In genomic region chr15:39918688-39919385, GRCh38 we compare ENCODE assay signal across 9 cellular contexts. TPM values are rescaled to one million over a fixed set of nuclear protein-coding genes. Genes with fewer than 3 reads are reported as not detected.
DNase-seq lines count a peak whose midpoint lies in the region; ATAC-seq and TF ChIP-seq lines count a peak whose summit lies in the region.
"Had no signal": no experiment of that assay in that cellular context is flagged by ENCODE, and none has a peak within 500 bp of the region (broad histone marks: within the 10 kb centered on the region; RNA-seq: fewer than 3 reads in every experiment).

No MANE protein-coding gene starts in this region.

- TF ChIP-seq CTCF in suprapubic skin (IDR thresholded peaks at IDR 0.05) (no peak), lower leg skin (IDR thresholded peaks at IDR 0.05) (no peak)

- peaks cover 13% of the 10 kb centered on the region for H3K36me3 ChIP-seq in iPS-18a (ENCODE audit: control insufficient read depth, low read depth, low read length)
- no peaks in the 10 kb centered on the region for H3K36me3 ChIP-seq in suprapubic skin

- H3K4me3 ChIP-seq in iPS-18a (ENCODE audit: low read length), result peak overlapping the region; percentile 95
- peak overlapping the region; percentile 64 for H3K4me3 ChIP-seq in suprapubic skin
- H3K4me3 ChIP-seq in lower leg skin (ENCODE audit: low read depth, poor library complexity, severe bottlenecking), result no peak overlapping the region

- peaks cover 9% of the 10 kb centered on the region for H3K4me1 ChIP-seq in iPS-18a (ENCODE audit: control insufficient read depth, low read depth, low read length)
- peaks cover 18% of the 10 kb centered on the region for H3K4me1 ChIP-seq in suprapubic skin

- peaks cover 0 to 4% of the 10 kb centered on the region in 2 donors for H3K9me3 Mint-ChIP-seq in activated T-cell treated with anti-CD3 and anti-CD28 coated beads, Interleukin-2, amount 50 U/mL, for 72 hours
- peaks cover 10% of the 10 kb centered on the region for H3K9me3 Mint-ChIP-seq in activated naive CD8-positive, alpha-beta T cell treated with anti-CD3 and anti-CD28 coated beads, Interleukin-2, amount 50 U/mL, for 24 hours

- no peak for DNase-seq in activated T-cell treated with anti-CD3 and anti-CD28 coated beads, Interleukin-2, amount 50 U/mL, for 72 hours
- DNase-seq in activated T-cell treated with anti-CD3 and anti-CD28 coated beads for 4 hours (no peak), suprapubic skin (ENCODE audit: low spot score in 2 of 2) (no peak), NCI-H774 (lab: John Stamatoyannopoulos, UW) (no peak), lower leg skin (ENCODE audit: low spot score in 2 of 2) (no peak)
- no peak for DNase-seq in activated naive CD8-positive, alpha-beta T cell treated with anti-CD3 and anti-CD28 coated beads, Interleukin-2, amount 50 U/mL, for 24 hours
- no peak for DNase-seq in stimulated activated CD4-positive, alpha-beta T cell treated with anti-CD3 and anti-CD28 coated beads, Interleukin-4, amount 100 ng/mL, for 4 hours
- DNase-seq: DND-41 had no signal

- peaks cover 0 to 5% of the 10 kb centered on the region in 2 donors for H3K36me3 Mint-ChIP-seq in activated T-cell treated with anti-CD3 and anti-CD28 coated beads, Interleukin-2, amount 50 U/mL, for 72 hours (ENCODE audit: insufficient read depth in 2 of 2)
- H3K36me3 Mint-ChIP-seq in activated naive CD8-positive, alpha-beta T cell treated with anti-CD3 and anti-CD28 coated beads, Interleukin-2, amount 50 U/mL, for 24 hours (ENCODE audit: low read depth), result no peaks in the 10 kb centered on the region

- H3K27me3 ChIP-seq in iPS-18a (ENCODE audit: control insufficient read depth, insufficient read depth, low read length) (peaks cover 21% of the 10 kb centered on the region), suprapubic skin (peaks cover 10% of the 10 kb centered on the region)

- H3K27ac Mint-ChIP-seq in activated T-cell treated with anti-CD3 and anti-CD28 coated beads, Interleukin-2, amount 50 U/mL, for 72 hours, result no peak overlapping the region
- H3K27ac Mint-ChIP-seq in activated naive CD8-positive, alpha-beta T cell treated with anti-CD3 and anti-CD28 coated beads, Interleukin-2, amount 50 U/mL, for 24 hours, result no peak overlapping the region

- TF ChIP-seq POLR2A in suprapubic skin (IDR thresholded peaks at IDR 0.05), result no peak
- TF ChIP-seq POLR2A in lower leg skin (IDR thresholded peaks at IDR 0.05), result no peak

- peaks cover 36% of the 10 kb centered on the region for H3K27me3 Mint-ChIP-seq in activated T-cell treated with anti-CD3 and anti-CD28 coated beads, Interleukin-2, amount 50 U/mL, for 72 hours (ENCODE audit: low read depth)
- H3K27me3 Mint-ChIP-seq in activated naive CD8-positive, alpha-beta T cell treated with anti-CD3 and anti-CD28 coated beads, Interleukin-2, amount 50 U/mL, for 24 hours, result peaks cover 30% of the 10 kb centered on the region

- no peak for TF ChIP-seq EP300 in suprapubic skin (IDR thresholded peaks at IDR 0.05)

- H3K9me3 ChIP-seq in iPS-18a (ENCODE audit: control insufficient read depth, low read depth, low read length) (no peaks in the 10 kb centered on the region), suprapubic skin (no peaks in the 10 kb centered on the region)

- H3K4me3 Mint-ChIP-seq in activated T-cell treated with anti-CD3 and anti-CD28 coated beads, Interleukin-2, amount 50 U/mL, for 72 hours, result peak overlapping the region; percentile 35 to 51
- H3K4me3 Mint-ChIP-seq in activated naive CD8-positive, alpha-beta T cell treated with anti-CD3 and anti-CD28 coated beads, Interleukin-2, amount 50 U/mL, for 24 hours, result peak overlapping the region; percentile 41

- ATAC-seq in activated T-cell treated with anti-CD3 and anti-CD28 coated beads, Interleukin-2, amount 50 U/mL, for 72 hours (replicated peaks in 1 of 2), result no peak
- no peak for ATAC-seq in activated naive CD8-positive, alpha-beta T cell treated with anti-CD3 and anti-CD28 coated beads, Interleukin-2, amount 50 U/mL, for 24 hours

- intact Hi-C loops in lower leg skin (cut with DNase I; ENCODE audit: low total_unique reads), result loop anchor here (5.0 kb wide), 1 partner anchor 958 kb away; no protein-coding TSS in a partner anchor

- H3K27ac ChIP-seq in iPS-18a (ENCODE audit: low read length), result no peak overlapping the region
- no peak overlapping the region for H3K27ac ChIP-seq in suprapubic skin

- H3K4me1 Mint-ChIP-seq in activated T-cell treated with anti-CD3 and anti-CD28 coated beads, Interleukin-2, amount 50 U/mL, for 72 hours (ENCODE audit: low read depth), result peaks cover 8% of the 10 kb centered on the region
- peaks cover 18% of the 10 kb centered on the region for H3K4me1 Mint-ChIP-seq in activated naive CD8-positive, alpha-beta T cell treated with anti-CD3 and anti-CD28 coated beads, Interleukin-2, amount 50 U/mL, for 24 hours

- H3K9ac ChIP-seq in iPS-18a (ENCODE audit: low read length), result peak overlapping the region; percentile 72

- WGBS in suprapubic skin, result 31% methylated on average over 13 of the region's 13 CpGs
- 26 to 28% methylated on average over 13 of the region's 13 CpGs for WGBS in lower leg skin, 2 donors

RNA-seq across cellular contexts. Expression of gene GPR176, which starts 1.2 kb away (rescaled TPM):
- under 1 TPM; 0.41 to 0.72 TPM for total RNA-seq in activated T-cell treated with anti-CD3 and anti-CD28 coated beads, Interleukin-2, amount 50 U/mL, for 72 hours
- total RNA-seq in suprapubic skin (1 to 10 TPM; 1.3 to 4.2 (median 2.1) TPM), lower leg skin (1 to 10 TPM in 3 of 4 donors, under 1 TPM in 1; 0.53 to 6.2 (median 3.0) TPM)

RNA-seq across cellular contexts. Expression of gene EIF2AK4, which starts 15.1 kb away (rescaled TPM):
- 10 to 100 TPM; 34.9 to 38.0 TPM for total RNA-seq in activated T-cell treated with anti-CD3 and anti-CD28 coated beads, Interleukin-2, amount 50 U/mL, for 72 hours
- total RNA-seq in suprapubic skin (10 to 100 TPM; 25.1 to 31.9 (median 26.2) TPM), lower leg skin (10 to 100 TPM; 14.3 to 23.0 (median 15.0) TPM)
